11 cellular contexts compared by ENCODE assay signal in the genomic region with DNA sequence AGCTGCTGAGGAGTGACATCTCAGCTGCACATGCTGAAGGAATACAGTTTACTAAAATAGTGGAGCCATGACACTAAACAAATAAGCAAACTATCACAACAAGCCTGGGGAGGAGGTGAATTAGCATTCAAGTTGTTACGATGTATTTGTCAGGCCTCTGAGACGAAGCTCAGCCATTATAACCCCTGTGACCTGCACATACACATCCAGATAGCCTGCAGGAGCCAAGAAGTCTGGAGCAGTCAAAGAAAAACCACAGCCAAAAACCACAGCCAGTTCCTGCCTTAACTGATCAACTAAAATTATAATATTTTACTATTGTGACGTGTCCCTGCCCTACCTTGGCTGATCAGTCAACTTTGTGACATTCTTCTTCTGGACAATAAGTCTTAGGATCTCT.
DNase-seq lines count a peak whose midpoint lies in the region; ATAC-seq and TF ChIP-seq lines count a peak whose summit lies in the region.
"Had no signal": no experiment of that assay in that cellular context is flagged by ENCODE, and none has a peak within 500 bp of the region (broad histone marks: within the 10 kb centered on the region; RNA-seq: fewer than 3 reads in every experiment).

No MANE protein-coding gene starts in this region.

- peaks cover 0 to 7% (median 4%) of the 10 kb centered on the region in 7 donors for H3K9me3 Mint-ChIP-seq in CD4-positive, CD25-positive, alpha-beta regulatory T cell
- peaks cover 4% of the 10 kb centered on the region for H3K9me3 Mint-ChIP-seq in activated T-helper 17 cell treated with anti-CD3 and anti-CD28 coated beads, Interleukin-2, amount 50 U/mL, for 72 hours

- H3K27me3 Mint-ChIP-seq in CD4-positive, CD25-positive, alpha-beta regulatory T cell, result no peaks in the 10 kb centered on the region
- H3K27me3 Mint-ChIP-seq in activated T-helper 17 cell treated with anti-CD3 and anti-CD28 coated beads, Interleukin-2, amount 50 U/mL, for 72 hours, result no peaks in the 10 kb centered on the region

- H3K9me3 ChIP-seq in CD4-positive, CD25-positive, alpha-beta regulatory T cell (ENCODE audit: control insufficient read depth in 2 of 2, low read length in 2 of 2), result peaks cover 5 to 9% of the 10 kb centered on the region in 2 experiments
- H3K9me3 ChIP-seq in mucosa of descending colon (peaks cover 4% of the 10 kb centered on the region), mammary epithelial cell (replicated peaks; ENCODE audit: insufficient read depth, low read length) (peaks cover 4% of the 10 kb centered on the region)

- no peaks in the 10 kb centered on the region for H4K20me1 ChIP-seq in mammary epithelial cell (ENCODE audit: insufficient read depth, low read length)

- no peak overlapping the region for H3K4me3 ChIP-seq in CD4-positive, CD25-positive, alpha-beta regulatory T cell (ENCODE audit: low read depth, low read length)
- no peak overlapping the region for H3K4me3 ChIP-seq in mucosa of descending colon
- no peak overlapping the region for H3K4me3 ChIP-seq in mammary epithelial cell (replicated peaks in 1 of 3; ENCODE audit: insufficient read depth in 1 of 3, low read depth in 2 of 3, low read length in 3 of 3)

- H3K4me3 Mint-ChIP-seq in CD4-positive, CD25-positive, alpha-beta regulatory T cell, result no peak overlapping the region
- H3K4me3 Mint-ChIP-seq in activated T-helper 17 cell treated with anti-CD3 and anti-CD28 coated beads, Interleukin-2, amount 50 U/mL, for 72 hours, result no peak overlapping the region

- H3K4me1 Mint-ChIP-seq in CD4-positive, CD25-positive, alpha-beta regulatory T cell, result peaks cover 10 to 27% (median 15%) of the 10 kb centered on the region in 4 donors
- peaks cover 11% of the 10 kb centered on the region for H3K4me1 Mint-ChIP-seq in activated T-helper 17 cell treated with anti-CD3 and anti-CD28 coated beads, Interleukin-2, amount 50 U/mL, for 72 hours

- H3K27me3 ChIP-seq in CD4-positive, CD25-positive, alpha-beta regulatory T cell (ENCODE audit: control insufficient read depth, insufficient read depth, low read length), result no peaks in the 10 kb centered on the region
- no peaks in the 10 kb centered on the region for H3K27me3 ChIP-seq in mammary epithelial cell (ENCODE audit: insufficient read depth, low read length)

- DNase-seq in CD4-positive, CD25-positive, alpha-beta regulatory T cell, result peak in 1 of 3 donors; percentile 43
- DNase-seq in LHCN-M2 (ENCODE audit: low read depth) (peak; percentile 62), mucosa of descending colon (no peak), inferior parietal cortex (ENCODE audit: extremely low spot score) (no peak), NCI-H774 (lab: John Stamatoyannopoulos, UW) (no peak), mammary epithelial cell (no peak)
- DNase-seq: anterior cingulate cortex, NCI-H2029 treated with DMSO at 0.1 percent for 48 hours, small intestine had no signal

- H3K79me2 ChIP-seq in mammary epithelial cell (ENCODE audit: insufficient read depth, low read length), result no peaks in the 10 kb centered on the region

- peak overlapping the region in 2 of 3 donors; percentile 70 to 86 for H3K27ac Mint-ChIP-seq in CD4-positive, CD25-positive, alpha-beta regulatory T cell
- H3K27ac Mint-ChIP-seq in activated T-helper 17 cell treated with anti-CD3 and anti-CD28 coated beads, Interleukin-2, amount 50 U/mL, for 72 hours, result peak overlapping the region; percentile 2

- H3K4me1 ChIP-seq in CD4-positive, CD25-positive, alpha-beta regulatory T cell (ENCODE audit: control insufficient read depth, insufficient read depth, low read length, poor library complexity, severe bottlenecking), result peaks cover 9% of the 10 kb centered on the region
- H3K4me1 ChIP-seq in mucosa of descending colon (ENCODE audit: low read depth) (no peaks in the 10 kb centered on the region), mammary epithelial cell (ENCODE audit: insufficient read depth, low read length) (peaks cover 6% of the 10 kb centered on the region)

- peaks cover 57% of the 10 kb centered on the region for H3K36me3 ChIP-seq in CD4-positive, CD25-positive, alpha-beta regulatory T cell (ENCODE audit: control insufficient read depth, insufficient read depth, low read length)
- no peaks in the 10 kb centered on the region for H3K36me3 ChIP-seq in mucosa of descending colon (ENCODE audit: low read depth)
- no peaks in the 10 kb centered on the region for H3K36me3 ChIP-seq in mammary epithelial cell (ENCODE audit: insufficient read depth, low read length)

- TF ChIP-seq CTCF in mucosa of descending colon (IDR thresholded peaks at IDR 0.05) (no peak), mammary epithelial cell (conservative IDR thresholded peaks at IDR 0.05 in 1 of 2, IDR thresholded peaks at IDR 0.05 in 1 of 2; ENCODE audit: extremely low read depth in 1 of 2, insufficient read depth in 1 of 2, low read depth in 1 of 2, low read length in 2 of 2) (no peak)

- BruUV-seq in mammary epithelial cell (replicated peaks; lab: Mats Ljungman, UMichigan), result no TSS peak

- 74% methylated on average over 3 of the region's 3 CpGs for WGBS in mammary epithelial cell (ENCODE audit: low coverage, missing lambda C conversion rate)

- H3K36me3 Mint-ChIP-seq in CD4-positive, CD25-positive, alpha-beta regulatory T cell, result peaks cover 69% of the 10 kb centered on the region
- peaks cover 83% of the 10 kb centered on the region for H3K36me3 Mint-ChIP-seq in activated T-helper 17 cell treated with anti-CD3 and anti-CD28 coated beads, Interleukin-2, amount 50 U/mL, for 72 hours (ENCODE audit: low read depth)

- CTCF ChIA-PET in mammary epithelial cell (lab: Charles Lee; ENCODE audit: low non-redundant PET), result no interaction called here

- H3K27ac ChIP-seq in CD4-positive, CD25-positive, alpha-beta regulatory T cell (ENCODE audit: insufficient read depth, low read length, poor library complexity, severe bottlenecking), result no peak overlapping the region
- H3K27ac ChIP-seq in mammary epithelial cell (ENCODE audit: insufficient read depth, low read depth, low read length), result no peak overlapping the region

- in situ Hi-C loops in mammary epithelial cell (cut with MboI; ENCODE audit: low sequenced_read_pairs in 2 of 2), result loop anchor here in 1 of 2 donors (5.0 kb wide), 1 partner anchor 46 kb away; no protein-coding TSS in a partner anchor

- intact Hi-C loops in mucosa of descending colon (cut with DNase I, micrococcal nuclease) (no loop called here), mammary epithelial cell (cut with micrococcal nuclease) (no loop called here)

- no peak overlapping the region for H3K9ac ChIP-seq in mammary epithelial cell (ENCODE audit: insufficient read depth, low read length)

- no peak overlapping the region for H2AFZ ChIP-seq in mammary epithelial cell (ENCODE audit: low read depth, low read length)

- ATAC-seq in CD4-positive, CD25-positive, alpha-beta regulatory T cell (ENCODE audit: low read depth in 2 of 2), result no peak
- ATAC-seq in GM18909 (IDR thresholded peaks at IDR 0.05; ENCODE audit: poor library complexity, unreplicated experiment) (peak; percentile 76), mucosa of descending colon (no peak)
- ATAC-seq in activated T-helper 17 cell treated with anti-CD3 and anti-CD28 coated beads, Interleukin-2, amount 50 U/mL, for 72 hours (replicated peaks), result peak; percentile 78

- no peak overlapping the region for H3K4me2 ChIP-seq in mammary epithelial cell (ENCODE audit: insufficient read depth, low read depth, low read length)

- dilution Hi-C loops in mammary epithelial cell (cut with HindIII; ENCODE audit: low sequenced_read_pairs), result no loop called here

Comparison
In these comparisons a context has a peak if more than half of its experiments do, and no peak if none do; other contexts are left out.
1. ATAC-seq: peak in GM18909 (single experiment) and activated T-helper 17 cell treated with anti-CD3 and anti-CD28 coated beads, Interleukin-2, amount 50 U/mL, for 72 hours (single experiment); none in CD4-positive, CD25-positive, alpha-beta regulatory T cell (0 of 2) and mucosa of descending colon (single experiment).